22 cellular contexts compared by ENCODE assay signal in genomic region chr10:29007370-29007747, GRCh38.
DNase-seq lines count a peak whose midpoint lies in the region; ATAC-seq, FAIRE-seq and TF ChIP-seq lines count a peak whose summit lies in the region.
"Had no signal": no experiment of that assay in that cellular context is flagged by ENCODE, and none has a peak within 500 bp of the region (broad histone marks: within the 10 kb centered on the region; RNA-seq: fewer than 3 reads in every experiment).

No MANE protein-coding gene starts in this region.

- H3K23ac ChIP-seq in mesenchymal stem cell (ENCODE audit: low read length in 2 of 2): no peak overlapping the region

- no peak overlapping the region for H3K4ac ChIP-seq in mesenchymal stem cell (ENCODE audit: low read depth in 1 of 2, low read length in 2 of 2)

- no peak overlapping the region for H4K8ac ChIP-seq in mesenchymal stem cell (ENCODE audit: low read length)

- no peak overlapping the region for H3K18ac ChIP-seq in mesenchymal stem cell (ENCODE audit: low read depth in 1 of 2, low read length in 2 of 2)

- H2BK12ac ChIP-seq in mesenchymal stem cell (ENCODE audit: low read length in 2 of 2): no peak overlapping the region

- H3K4me3 ChIP-seq in HepG2 (replicated peaks in 1 of 3; ENCODE audit: insufficient read depth in 1 of 3, low read depth in 2 of 3, low read length in 3 of 3) (peak overlapping the region in 1 of 3 experiments; percentile 46; a peak in 1 of 6 replicates), right lobe of liver (no peak overlapping the region), mesenchymal stem cell (ENCODE audit: insufficient read depth in 1 of 2, low read depth in 1 of 2, low read length in 2 of 2) (no peak overlapping the region)
- H3K4me3 ChIP-seq: GM23338 had no signal

- TF ChIP-seq CTCF in HepG2 (CRISPR knock-in tag; IDR thresholded peaks at IDR 0.05) (no peak), right lobe of liver (IDR thresholded peaks at IDR 0.05) (no peak), nephron (IDR thresholded peaks at IDR 0.05; ENCODE audit: unreplicated experiment in 3 of 3) (no peak), type B pancreatic cell (conservative IDR thresholded peaks at IDR 0.05) (no peak)

- H3K27me3 ChIP-seq in HepG2 (ENCODE audit: control insufficient read depth in 1 of 2, insufficient read depth in 2 of 2, low read length in 2 of 2): no peaks in the 10 kb centered on the region
- H3K27me3 ChIP-seq in right lobe of liver: no peaks in the 10 kb centered on the region
- H3K27me3 ChIP-seq in mesenchymal stem cell (ENCODE audit: control insufficient read depth in 1 of 2, insufficient read depth in 1 of 2, low read length in 2 of 2): peaks cover 0 to 11% of the 10 kb centered on the region in 2 experiments

- ATAC-seq in HepG2: no peak
- ATAC-seq in right lobe of liver: no peak
- no peak for ATAC-seq in GM21381 (IDR thresholded peaks at IDR 0.05; ENCODE audit: unreplicated experiment)
- ATAC-seq in GM18517 (IDR thresholded peaks at IDR 0.05; ENCODE audit: unreplicated experiment): no peak
- ATAC-seq: GM23338, HCT116 had no signal

- no peaks in the 10 kb centered on the region for H3K79me2 ChIP-seq in HepG2 (ENCODE audit: insufficient read depth, low read length)

- H3K36me3 ChIP-seq in HepG2 (replicated peaks in 1 of 2; ENCODE audit: control insufficient read depth in 1 of 2, insufficient read depth in 2 of 2, low read length in 2 of 2) (no peaks in the 10 kb centered on the region), right lobe of liver (no peaks in the 10 kb centered on the region), mesenchymal stem cell (ENCODE audit: control insufficient read depth in 1 of 2, insufficient read depth in 2 of 2, low read depth in 1 of 2, low read length in 2 of 2) (no peaks in the 10 kb centered on the region)

- H3K9ac ChIP-seq in HepG2 (ENCODE audit: insufficient read depth, low read depth, low read length) (no peak overlapping the region), mesenchymal stem cell (ENCODE audit: low read length) (no peak overlapping the region)

- no peak for TF ChIP-seq RAD21 in HepG2 (CRISPR knock-in tag; IDR thresholded peaks at IDR 0.05)

- H3K27me3 Mint-ChIP-seq in nephron (ENCODE audit: low read depth) (peaks cover 12% of the 10 kb centered on the region), type B pancreatic cell (no peaks in the 10 kb centered on the region)

- H3K4me1 Mint-ChIP-seq in nephron (peaks cover 21% of the 10 kb centered on the region), type B pancreatic cell (ENCODE audit: unreplicated experiment) (peaks cover 16% of the 10 kb centered on the region)
- H3K4me1 Mint-ChIP-seq: CD4-positive, alpha-beta memory T cell; GM23338 had no signal

- in situ Hi-C loops in HepG2 (cut with HindIII; ENCODE audit: extremely low pct_ligation_motif_present, low pct_unique_long_range_greater_than_20kb): no loop called here

- TF ChIP-seq POLR2A in HepG2 (IDR thresholded peaks at IDR 0.05; ENCODE audit: insufficient read depth in 1 of 2, low read depth in 2 of 2, low read length in 2 of 2) (no peak), right lobe of liver (IDR thresholded peaks at IDR 0.05) (no peak)

- H3K27ac ChIP-seq in HepG2 (ENCODE audit: extremely low read length, insufficient read depth, low read length): peak overlapping the region; percentile 55
- H3K27ac ChIP-seq in right lobe of liver: no peak overlapping the region
- H3K27ac ChIP-seq in mesenchymal stem cell (ENCODE audit: low read length, poor library complexity, severe bottlenecking): peak overlapping the region; percentile 87
- H3K27ac ChIP-seq: 22Rv1 had no signal

- no peak overlapping the region for H4K91ac ChIP-seq in mesenchymal stem cell (ENCODE audit: low read length)

- BruUV-seq in HepG2 (replicated peaks; lab: Mats Ljungman, UMichigan): no TSS peak

- POLR2A ChIA-PET in HepG2 (lab: Yijun Ruan, JAX): no interaction called here

- peaks cover 6% of the 10 kb centered on the region for H3K9me3 Mint-ChIP-seq in nephron
- peaks cover 15% of the 10 kb centered on the region for H3K9me3 Mint-ChIP-seq in type B pancreatic cell

- H3K27ac Mint-ChIP-seq in nephron (peak overlapping the region; percentile 11 to 70 (median 66)), type B pancreatic cell (no peak overlapping the region)
- H3K27ac Mint-ChIP-seq: CD4-positive, alpha-beta memory T cell; GM23338; H9 had no signal

- H4K20me1 ChIP-seq in HepG2 (ENCODE audit: insufficient read depth, low read length): no peaks in the 10 kb centered on the region

- CTCF ChIA-PET in HepG2 (lab: Yijun Ruan, JAX; ENCODE audit: low intra/inter-chr PET ratio, low total read pairs): no interaction called here

- H3K79me1 ChIP-seq in mesenchymal stem cell (replicated peaks; ENCODE audit: low read length, poor library complexity, severe bottlenecking): no peaks in the 10 kb centered on the region

- no peak overlapping the region for H2BK15ac ChIP-seq in mesenchymal stem cell (ENCODE audit: low read depth, poor library complexity, severe bottlenecking)

- H2AFZ ChIP-seq in HepG2 (ENCODE audit: low read length) (no peak overlapping the region), mesenchymal stem cell (ENCODE audit: low read depth, low read length) (no peak overlapping the region)

- no peak overlapping the region for H2BK5ac ChIP-seq in mesenchymal stem cell (ENCODE audit: low read depth, low read length, poor library complexity, severe bottlenecking)

- H3K36me3 Mint-ChIP-seq in nephron (ENCODE audit: low read depth) (no peaks in the 10 kb centered on the region), type B pancreatic cell (no peaks in the 10 kb centered on the region)
- H3K36me3 Mint-ChIP-seq: CD4-positive, alpha-beta memory T cell had no signal

- H3K4me2 ChIP-seq in HepG2 (ENCODE audit: low read depth, low read length) (peak overlapping the region; percentile 95), mesenchymal stem cell (ENCODE audit: low read length, poor library complexity, severe bottlenecking) (no peak overlapping the region)
- H3K4me2 ChIP-seq: GM23338 had no signal

- H3K9me3 ChIP-seq in HepG2 (ENCODE audit: low read length): no peaks in the 10 kb centered on the region
- no peaks in the 10 kb centered on the region for H3K9me3 ChIP-seq in right lobe of liver
- H3K9me3 ChIP-seq in mesenchymal stem cell (ENCODE audit: control insufficient read depth, low read length): peaks cover 5% of the 10 kb centered on the region

- 78% methylated on average over 9 of the region's 9 CpGs for WGBS in HepG2 (ENCODE audit: low lambda C conversion rate)
- 86% methylated on average over 9 of the region's 9 CpGs for WGBS in right lobe of liver (ENCODE audit: insufficient coverage, low coverage, low lambda C conversion rate, missing lambda C conversion rate)
- 98% methylated on average over 9 of the region's 9 CpGs for WGBS in mesenchymal stem cell

- TF ChIP-seq EP300 in HepG2 (IDR thresholded peaks at IDR 0.05; ENCODE audit: low read depth in 2 of 2, low read length in 2 of 2) (no peak), HepG2 (CRISPR knock-in tag; IDR thresholded peaks at IDR 0.05; ENCODE audit: borderline replicate concordance) (no peak)

- H2AK5ac ChIP-seq in mesenchymal stem cell (ENCODE audit: low read length, severe bottlenecking): peak overlapping the region; percentile 87

- peaks cover 31% of the 10 kb centered on the region for H3K4me1 ChIP-seq in HepG2 (ENCODE audit: insufficient read depth, low read length)
- H3K4me1 ChIP-seq in right lobe of liver: no peaks in the 10 kb centered on the region
- H3K4me1 ChIP-seq in mesenchymal stem cell (ENCODE audit: control insufficient read depth, insufficient read depth, low read depth, low read length): peaks cover 9% of the 10 kb centered on the region

- no peak overlapping the region for H2BK120ac ChIP-seq in mesenchymal stem cell (ENCODE audit: low read depth, low read length)

- no peak overlapping the region for H3K4me3 Mint-ChIP-seq in nephron
- peak overlapping the region; percentile 24 for H3K4me3 Mint-ChIP-seq in type B pancreatic cell
- H3K4me3 Mint-ChIP-seq: CD4-positive, alpha-beta memory T cell; GM23338; H9 had no signal

- DNase-seq in HepG2 (ENCODE audit: low spot score): no peak
- no peak for DNase-seq in right lobe of liver
- DNase-seq in mesenchymal stem cell: no peak
- DNase-seq in type B pancreatic cell (ENCODE audit: extremely low spot score, unreplicated experiment): no peak
- no peak for DNase-seq in activated CD8-positive, alpha-beta memory T cell treated with anti-CD3 and anti-CD28 coated beads, Interleukin-2, amount 50 U/mL, for 4 hours
- DNase-seq: ACHN; Calu3; CD4-positive, alpha-beta memory T cell; COR-L47; DMS53; DMS79 treated with DMSO at 0.1 percent for 48 hours; GF-D8; H9 had no signal

- no peak overlapping the region for H3K14ac ChIP-seq in mesenchymal stem cell (ENCODE audit: low read length in 2 of 2)

- no peak for FAIRE-seq in HepG2 (lab: Jason Lieb, UNC)
- FAIRE-seq: A204.1, GM12892, GM19239 had no signal

- intact Hi-C loops in HepG2 (cut with micrococcal nuclease; ENCODE audit: unreplicated experiment) (no loop called here), right lobe of liver (cut with DNase I) (no loop called here)

TF ChIP-seq in HepG2, 621 proteins besides CTCF, POLR2A, EP300 and RAD21:
- TF ChIP-seq ZNF713 (CRISPR knock-in tag; IDR thresholded peaks at IDR 0.05) (no peak), NCOR1 (IDR thresholded peaks at IDR 0.05; ENCODE audit: borderline replicate concordance, low read length) (0 out of 2 replicates have a peak, but pooled peaks have one; percentile 38), SYNCRIP (IDR thresholded peaks at IDR 0.05; ENCODE audit: insufficient read depth, low read depth, low read length) (no peak), NR1H2 (CRISPR knock-in tag; IDR thresholded peaks at IDR 0.05; ENCODE audit: borderline replicate concordance, low read depth) (no peak), ZNF564 (CRISPR knock-in tag; IDR thresholded peaks at IDR 0.05) (peak; percentile 99)
- TF ChIP-seq, protein P1, sequence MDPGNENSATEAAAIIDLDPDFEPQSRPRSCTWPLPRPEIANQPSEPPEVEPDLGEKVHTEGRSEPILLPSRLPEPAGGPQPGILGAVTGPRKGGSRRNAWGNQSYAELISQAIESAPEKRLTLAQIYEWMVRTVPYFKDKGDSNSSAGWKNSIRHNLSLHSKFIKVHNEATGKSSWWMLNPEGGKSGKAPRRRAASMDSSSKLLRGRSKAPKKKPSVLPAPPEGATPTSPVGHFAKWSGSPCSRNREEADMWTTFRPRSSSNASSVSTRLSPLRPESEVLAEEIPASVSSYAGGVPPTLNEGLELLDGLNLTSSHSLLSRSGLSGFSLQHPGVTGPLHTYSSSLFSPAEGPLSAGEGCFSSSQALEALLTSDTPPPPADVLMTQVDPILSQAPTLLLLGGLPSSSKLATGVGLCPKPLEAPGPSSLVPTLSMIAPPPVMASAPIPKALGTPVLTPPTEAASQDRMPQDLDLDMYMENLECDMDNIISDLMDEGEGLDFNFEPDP (CRISPR knock-in tag; conservative IDR thresholded peaks at IDR 0.05): no peak

Comparison
In these comparisons a context has a peak if more than half of its experiments do, and no peak if none do; other contexts are left out.
1. H3K27ac ChIP-seq: peak in HepG2 (single experiment) and mesenchymal stem cell (single experiment); none in right lobe of liver (0 of 3).